ENCODE assay signal across 16 cellular contexts in the genomic region with DNA sequence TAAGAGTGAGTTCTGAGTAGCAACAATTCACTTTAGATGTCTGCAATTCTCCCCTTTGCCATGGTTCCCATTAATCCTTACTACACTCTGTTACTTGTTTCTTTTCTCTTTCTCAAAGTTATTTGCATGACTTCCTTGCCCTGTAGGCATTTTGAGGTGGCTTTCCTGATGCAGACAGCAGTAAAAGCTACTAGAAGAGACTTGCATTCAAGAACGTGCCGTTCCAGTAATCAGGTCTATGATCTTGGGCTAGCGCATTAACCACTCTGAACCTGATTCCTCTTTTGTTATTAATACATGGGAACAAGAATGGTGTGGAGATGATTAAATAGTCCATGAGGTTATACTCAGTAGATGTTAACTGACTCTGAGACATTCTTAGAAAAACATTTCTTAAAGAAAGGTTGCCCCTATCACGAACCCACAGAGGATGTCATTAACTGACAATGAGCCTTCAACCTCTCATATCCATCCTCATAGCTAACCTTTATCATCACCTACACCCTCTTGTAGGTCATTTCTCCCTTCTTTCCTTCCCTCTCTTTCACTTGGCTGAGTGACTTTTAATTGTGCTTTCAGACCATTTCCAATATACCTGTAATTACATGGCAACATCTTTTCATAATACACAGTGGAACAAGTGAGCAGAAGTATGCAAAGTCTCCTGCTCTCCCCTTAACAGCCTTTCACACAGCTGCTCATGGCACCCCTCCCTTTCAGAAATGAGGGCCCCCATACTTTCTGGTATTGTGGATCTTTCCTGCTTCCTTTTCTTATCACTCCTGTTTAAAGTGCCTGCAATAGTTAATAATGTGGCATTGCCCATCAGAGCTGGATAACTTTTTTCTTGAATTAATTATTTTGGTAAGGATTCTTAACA.
DNase-seq lines count a peak whose midpoint lies in the region; ATAC-seq, FAIRE-seq and TF ChIP-seq lines count a peak whose summit lies in the region.
"Had no signal": no experiment of that assay in that cellular context is flagged by ENCODE, and none has a peak within 500 bp of the region (broad histone marks: within the 10 kb centered on the region; RNA-seq: fewer than 3 reads in every experiment).

No MANE protein-coding gene starts in this region.

- peaks cover 8% of the 10 kb centered on the region for H3F3A ChIP-seq in MM.1S (ENCODE audit: insufficient read depth, low read length)

- no peaks in the 10 kb centered on the region for H3K36me3 Mint-ChIP-seq in CD4-positive, alpha-beta T cell (ENCODE audit: low read depth)

- no peaks in the 10 kb centered on the region for H3K9me3 Mint-ChIP-seq in CD4-positive, alpha-beta T cell
- H3K9me3 Mint-ChIP-seq: H9 had no signal

- peak overlapping the region; percentile 4 for H3K27ac Mint-ChIP-seq in CD4-positive, alpha-beta T cell
- H3K27ac Mint-ChIP-seq: H9 had no signal

- H3K9me3 ChIP-seq in CD4-positive, alpha-beta T cell (ENCODE audit: control insufficient read depth, low read length) = no peaks in the 10 kb centered on the region
- H3K9me3 ChIP-seq in MM.1S (replicated peaks; ENCODE audit: insufficient read depth, low read length) = no peaks in the 10 kb centered on the region
- no peaks in the 10 kb centered on the region for H3K9me3 ChIP-seq in K562 (replicated peaks; ENCODE audit: control insufficient read depth, insufficient read depth, low read depth, low read length)
- H3K9me3 ChIP-seq: BE2C, tibial artery had no signal

- no peak for TF ChIP-seq EP300 in K562 (IDR thresholded peaks at IDR 0.05; ENCODE audit: low read length)

- DNase-seq in CD4-positive, alpha-beta T cell = no peak
- no peak for DNase-seq in MM.1S
- DNase-seq in K562 (ENCODE audit: extremely low read depth in 1 of 4, low spot score in 3 of 4) = no peak
- DNase-seq in NCI-H510A (lab: John Stamatoyannopoulos, UW) = no peak
- no peak for DNase-seq in globus pallidus (ENCODE audit: low spot score)
- DNase-seq in cerebellar nuclear complex (lab: John Stamatoyannopoulos, UW) = no peak
- DNase-seq: activated naive CD4-positive, alpha-beta T cell treated with Interleukin-2 at 50 U/mL for 16 hours; BE2C; H9; NCI-H1092 treated with DMSO at 0.1 percent for 48 hours; nucleus accumbens; stimulated activated CD4-positive, alpha-beta T cell treated with anti-CD3 and anti-CD28 coated beads, Interleukin-2, amount 100 ng/mL, for 48 hours; tibial artery had no signal

- FAIRE-seq in K562 (lab: Jason Lieb, UNC) = no peak

- POLR2A ChIA-PET in CD4-positive, alpha-beta T cell (lab: Charles Lee) = no interaction called here
- POLR2A ChIA-PET in K562 (lab: Yijun Ruan, JAX) = interaction anchor here (0.7 to 1.6 kb wide), 2 partner anchors 11 to 21 kb away, joined by 3 to 6 read pairs; no protein-coding TSS in a partner anchor

- H2AFZ ChIP-seq in MM.1S (ENCODE audit: low read length) (no peak overlapping the region), K562 (ENCODE audit: low read depth, low read length) (peak overlapping the region; percentile 80)

- peak overlapping the region; percentile 4; the same call in 1 of the 2 replicates for H3K9ac ChIP-seq in MM.1S (ENCODE audit: low read length)
- H3K9ac ChIP-seq in K562 (ENCODE audit: insufficient read depth in 1 of 2, low read depth in 2 of 2, low read length in 2 of 2) = no peak overlapping the region

- H3K4me1 Mint-ChIP-seq in CD4-positive, alpha-beta T cell (ENCODE audit: low read depth) = peaks cover 35% of the 10 kb centered on the region

- H3K9me2 ChIP-seq in MM.1S (replicated peaks; ENCODE audit: insufficient read depth, low read length) = no peaks in the 10 kb centered on the region

- no peaks in the 10 kb centered on the region for H3K27me3 Mint-ChIP-seq in CD4-positive, alpha-beta T cell

- H3K4me3 ChIP-seq in MM.1S (ENCODE audit: low read length) (no peak overlapping the region), K562 (no peak overlapping the region)
- H3K4me3 ChIP-seq: tibial artery had no signal

- no peaks in the 10 kb centered on the region for H3K36me3 ChIP-seq in MM.1S (replicated peaks; ENCODE audit: insufficient read depth, low read length)
- H3K36me3 ChIP-seq in K562 (ENCODE audit: control insufficient read depth, insufficient read depth, low read length) = no peaks in the 10 kb centered on the region
- H3K36me3 ChIP-seq: BE2C, tibial artery had no signal

- H3K4me1 ChIP-seq in MM.1S (ENCODE audit: low read length) (peaks cover 32% of the 10 kb centered on the region), K562 (replicated peaks in 1 of 2; ENCODE audit: control insufficient read depth in 2 of 2, insufficient read depth in 2 of 2, low read length in 2 of 2) (peaks cover 2 to 4% of the 10 kb centered on the region in 2 experiments; a peak in 2 of 5 replicates)
- H3K4me1 ChIP-seq: BE2C, tibial artery had no signal

- no peak for TF ChIP-seq POLR2A in K562 (conservative IDR thresholded peaks at IDR 0.05)

- TF ChIP-seq RAD21 in K562 (CRISPR knock-in tag; conservative IDR thresholded peaks at IDR 0.05 in 1 of 2, IDR thresholded peaks at IDR 0.05 in 1 of 2) = no peak

- no peak for TF ChIP-seq CTCF in CD4-positive, alpha-beta T cell (IDR thresholded peaks at IDR 0.05)
- TF ChIP-seq CTCF in MM.1S (IDR thresholded peaks at IDR 0.05; ENCODE audit: low read length) (no peak), K562 (IDR thresholded peaks at IDR 0.05 in 2 of 3, conservative IDR thresholded peaks at IDR 0.05 in 1 of 3; ENCODE audit: insufficient read depth in 2 of 3, low read depth in 1 of 3, low read length in 3 of 3) (no peak)

- intact Hi-C loops in CD4-positive, alpha-beta T cell (cut with DNase I, micrococcal nuclease) = no loop called here
- intact Hi-C loops in K562 (cut with micrococcal nuclease) = no loop called here

- ATAC-seq in CD4-positive, alpha-beta T cell (ENCODE audit: poor library complexity) = no peak
- ATAC-seq in GM18502 (IDR thresholded peaks at IDR 0.05; ENCODE audit: poor library complexity, unreplicated experiment) = peak; percentile 57
- ATAC-seq in K562 = peak; percentile 34
- no peak for ATAC-seq in HG03108 (IDR thresholded peaks at IDR 0.05; ENCODE audit: unreplicated experiment)
- ATAC-seq: sciatic nerve had no signal

- CTCF ChIA-PET in CD4-positive, alpha-beta T cell (lab: Charles Lee) = no interaction called here
- CTCF ChIA-PET in K562 (lab: Yijun Ruan, JAX; ENCODE audit: low intra/inter-chr PET ratio) = no interaction called here

- H3K79me2 ChIP-seq in MM.1S (ENCODE audit: low read length) (no peaks in the 10 kb centered on the region), K562 (ENCODE audit: control insufficient read depth, insufficient read depth, low read length) (no peaks in the 10 kb centered on the region)

- H4K20me1 ChIP-seq in MM.1S (ENCODE audit: insufficient read depth, low read length) (no peaks in the 10 kb centered on the region), K562 (replicated peaks; ENCODE audit: control insufficient read depth, insufficient read depth, low read length) (no peaks in the 10 kb centered on the region)

- in situ Hi-C loops in K562 (cut with MboI) = no loop called here

- peak overlapping the region; percentile 57 for H3K4me2 ChIP-seq in MM.1S (ENCODE audit: low read depth, low read length)
- no peak overlapping the region for H3K4me2 ChIP-seq in K562 (ENCODE audit: insufficient read depth, low read length)

- H3K27ac ChIP-seq in CD4-positive, alpha-beta T cell (ENCODE audit: low read depth, low read length) = no peak overlapping the region
- H3K27ac ChIP-seq in MM.1S (ENCODE audit: low read length) (peak overlapping the region; percentile 71; the same call in 1 of the 2 replicates), K562 (ENCODE audit: extremely low read depth, low read depth, low read length) (no peak overlapping the region)
- H3K27ac ChIP-seq: tibial artery had no signal

- H3K27me3 ChIP-seq in CD4-positive, alpha-beta T cell (ENCODE audit: control insufficient read depth, insufficient read depth, low read length) = no peaks in the 10 kb centered on the region
- no peaks in the 10 kb centered on the region for H3K27me3 ChIP-seq in MM.1S (replicated peaks; ENCODE audit: insufficient read depth, low read length)
- no peaks in the 10 kb centered on the region for H3K27me3 ChIP-seq in K562 (ENCODE audit: control insufficient read depth in 2 of 2, insufficient read depth in 2 of 2, low read length in 2 of 2)
- H3K27me3 ChIP-seq: BE2C, tibial artery had no signal

- H3K9me1 ChIP-seq in K562 (ENCODE audit: control insufficient read depth, insufficient read depth, low read length) = no peaks in the 10 kb centered on the region

- no TSS peak for BruUV-seq in K562 (replicated peaks; lab: Mats Ljungman, UMichigan)

- H3K4me3 Mint-ChIP-seq in CD4-positive, alpha-beta T cell = peak overlapping the region; percentile 18
- H3K4me3 Mint-ChIP-seq: H9 had no signal

- WGBS in K562 (ENCODE audit: insufficient coverage, low coverage, missing lambda C conversion rate) = 25% methylated on average over 4 of the region's 4 CpGs

TF ChIP-seq in K562, 482 proteins besides CTCF, POLR2A, EP300 and RAD21 (continues in another document):
- TF ChIP-seq U2AF2 (optimal IDR thresholded peaks at IDR 0.05; ENCODE audit: low read depth, low read length) = no peak
- TF ChIP-seq, protein P1, sequence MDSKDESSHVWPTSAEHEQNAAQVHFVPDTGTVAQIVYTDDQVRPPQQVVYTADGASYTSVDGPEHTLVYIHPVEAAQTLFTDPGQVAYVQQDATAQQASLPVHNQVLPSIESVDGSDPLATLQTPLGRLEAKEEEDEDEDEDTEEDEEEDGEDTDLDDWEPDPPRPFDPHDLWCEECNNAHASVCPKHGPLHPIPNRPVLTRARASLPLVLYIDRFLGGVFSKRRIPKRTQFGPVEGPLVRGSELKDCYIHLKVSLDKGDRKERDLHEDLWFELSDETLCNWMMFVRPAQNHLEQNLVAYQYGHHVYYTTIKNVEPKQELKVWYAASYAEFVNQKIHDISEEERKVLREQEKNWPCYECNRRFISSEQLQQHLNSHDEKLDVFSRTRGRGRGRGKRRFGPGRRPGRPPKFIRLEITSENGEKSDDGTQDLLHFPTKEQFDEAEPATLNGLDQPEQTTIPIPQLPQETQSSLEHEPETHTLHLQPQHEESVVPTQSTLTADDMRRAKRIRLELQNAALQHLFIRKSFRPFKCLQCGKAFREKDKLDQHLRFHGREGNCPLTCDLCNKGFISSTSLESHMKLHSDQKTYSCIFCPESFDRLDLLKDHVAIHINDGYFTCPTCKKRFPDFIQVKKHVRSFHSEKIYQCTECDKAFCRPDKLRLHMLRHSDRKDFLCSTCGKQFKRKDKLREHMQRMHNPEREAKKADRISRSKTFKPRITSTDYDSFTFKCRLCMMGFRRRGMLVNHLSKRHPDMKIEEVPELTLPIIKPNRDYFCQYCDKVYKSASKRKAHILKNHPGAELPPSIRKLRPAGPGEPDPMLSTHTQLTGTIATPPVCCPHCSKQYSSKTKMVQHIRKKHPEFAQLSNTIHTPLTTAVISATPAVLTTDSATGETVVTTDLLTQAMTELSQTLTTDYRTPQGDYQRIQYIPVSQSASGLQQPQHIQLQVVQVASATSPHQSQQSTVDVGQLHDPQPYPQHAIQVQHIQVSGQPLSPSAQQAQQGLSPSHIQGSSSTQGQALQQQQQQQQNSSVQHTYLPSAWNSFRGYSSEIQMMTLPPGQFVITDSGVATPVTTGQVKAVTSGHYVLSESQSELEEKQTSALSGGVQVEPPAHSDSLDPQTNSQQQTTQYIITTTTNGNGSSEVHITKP (IDR thresholded peaks at IDR 0.05; ENCODE audit: partially characterized antibody) = peak; percentile 10
- no peak for TF ChIP-seq ZNF699 (CRISPR knock-in tag; IDR thresholded peaks at IDR 0.05; ENCODE audit: insufficient replicate concordance)
- no peak for TF ChIP-seq DIDO1 (tag; IDR thresholded peaks at IDR 0.05; ENCODE audit: low read depth)

Comparison
In these comparisons a context has a peak if more than half of its experiments do, and no peak if none do; other contexts are left out.
1. ATAC-seq: peak in GM18502 (single experiment) and K562 (single experiment); none in CD4-positive, alpha-beta T cell (single experiment) and HG03108 (single experiment).